In the genomic region with DNA sequence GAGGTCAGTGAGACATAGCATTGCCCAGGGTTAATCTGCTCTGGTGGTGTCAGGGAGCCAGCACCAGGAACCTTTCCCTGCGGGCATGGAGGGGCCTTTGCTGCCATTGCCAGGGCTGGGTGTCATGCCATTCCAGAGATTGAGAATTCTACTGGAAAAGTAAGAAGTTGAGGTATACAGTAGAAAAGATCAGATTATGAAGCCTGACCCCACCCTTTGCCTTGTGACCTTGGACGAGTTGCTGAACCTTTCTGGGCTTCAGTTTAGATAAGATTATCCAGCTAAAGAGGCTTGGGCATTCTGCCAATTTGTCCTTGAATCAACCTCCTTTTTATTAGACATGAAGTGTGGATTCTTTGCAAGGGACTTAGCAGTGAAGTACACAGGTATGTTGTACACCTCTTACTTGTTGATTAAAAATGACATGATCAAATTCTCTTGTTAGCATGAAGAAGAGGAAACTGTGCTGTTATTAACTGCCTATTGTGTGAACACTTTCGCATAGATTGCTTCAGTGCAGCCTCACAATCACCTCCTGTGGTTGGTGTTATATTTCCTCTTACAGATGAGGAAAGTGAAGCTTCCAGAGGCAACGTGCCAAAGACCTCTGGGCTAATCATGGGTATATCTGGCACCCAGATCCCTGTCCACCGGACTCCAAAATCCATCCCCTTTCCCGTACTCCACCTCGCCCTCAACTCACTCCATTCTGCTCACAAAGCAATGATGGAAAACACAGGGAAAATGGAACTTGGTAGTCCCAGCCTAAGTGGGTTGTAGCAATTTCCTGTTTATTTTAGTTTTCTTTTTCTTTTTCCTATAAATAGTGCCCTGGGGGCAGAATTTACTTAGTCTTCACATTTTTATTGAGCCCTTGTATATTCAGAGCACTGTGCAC, we compare ENCODE assay signal across 10 cellular contexts.
DNase-seq lines count a peak whose midpoint lies in the region; ATAC-seq, FAIRE-seq and TF ChIP-seq lines count a peak whose summit lies in the region.
"Had no signal": no experiment of that assay in that cellular context is flagged by ENCODE, and none has a peak within 500 bp of the region (broad histone marks: within the 10 kb centered on the region; RNA-seq: fewer than 3 reads in every experiment).

No MANE protein-coding gene starts in this region.

- H3K4me1 ChIP-seq in Caco-2, result peaks cover 59% of the 10 kb centered on the region
- peaks cover 6 to 7% of the 10 kb centered on the region in 2 donors for H3K4me1 ChIP-seq in kidney (ENCODE audit: control insufficient read depth in 1 of 2, insufficient read depth in 1 of 2, low read depth in 1 of 2, low read length in 2 of 2)
- peaks cover 3 to 7% of the 10 kb centered on the region in 2 donors for H3K4me1 ChIP-seq in gastrocnemius medialis

- H3K27ac ChIP-seq in kidney (ENCODE audit: low read depth in 2 of 2, low read length in 2 of 2) (no peak overlapping the region), gastrocnemius medialis (no peak overlapping the region)

- in situ Hi-C loops in gastrocnemius medialis (cut with MboI; ENCODE audit: low sequenced_read_pairs in 4 of 4), result no loop called here

- no peaks in the 10 kb centered on the region for H3K27me3 ChIP-seq in Caco-2 (replicated peaks; ENCODE audit: control insufficient read depth, insufficient read depth, low read length)
- H3K27me3 ChIP-seq in gastrocnemius medialis, result no peaks in the 10 kb centered on the region

- no peak for FAIRE-seq in kidney (lab: Jason Lieb, UNC)

- TF ChIP-seq POLR2A in gastrocnemius medialis (IDR thresholded peaks at IDR 0.05), result no peak

- no peaks in the 10 kb centered on the region for H3K36me3 ChIP-seq in Caco-2 (ENCODE audit: control insufficient read depth, insufficient read depth, low read length)
- H3K36me3 ChIP-seq in kidney (ENCODE audit: control insufficient read depth in 1 of 2, insufficient read depth in 2 of 2, low read length in 2 of 2), result no peaks in the 10 kb centered on the region
- no peaks in the 10 kb centered on the region for H3K36me3 ChIP-seq in gastrocnemius medialis

- CTCF ChIA-PET in Caco-2 (lab: Charles Lee), result no interaction called here

- peak in 1 of 2 experiments; percentile 40 for DNase-seq in Caco-2
- peak; percentile 39 for DNase-seq in LNCaP clone FGC (ENCODE audit: low read depth)
- peak; percentile 39 for DNase-seq in SKM-1 treated with dmso at 0.1 percent for 144 hours (lab: John Stamatoyannopoulos, UW; ENCODE audit: unreplicated experiment)
- DNase-seq in kidney, result peak; percentile 27
- no peak for DNase-seq in gastrocnemius medialis
- no peak for DNase-seq in putamen (ENCODE audit: low spot score)
- DNase-seq in activated naive CD8-positive, alpha-beta T cell treated with anti-CD3 and anti-CD28 coated beads, Interleukin-2, amount 50 U/mL, for 24 hours, result no peak
- no peak for DNase-seq in T-helper 2 cell treated with Interferon-gamma antibody and Interleukin-4, amounts not matched to agents 5 μg/mL and 100 μg/mL, for 36 hours (ENCODE audit: low spot score)
- DNase-seq: activated T-cell treated with anti-CD3 and anti-CD28 coated beads, Interleukin-2, amount 50 U/mL, for 48 hours; NCI-H526 treated with DMSO at 0.1 percent for 48 hours had no signal

- H3K9me3 Mint-ChIP-seq in Caco-2 (ENCODE audit: unreplicated experiment), result peaks cover 18% of the 10 kb centered on the region
- no peaks in the 10 kb centered on the region for H3K9me3 Mint-ChIP-seq in activated naive CD8-positive, alpha-beta T cell treated with anti-CD3 and anti-CD28 coated beads, Interleukin-2, amount 50 U/mL, for 24 hours
- no peaks in the 10 kb centered on the region for H3K9me3 Mint-ChIP-seq in T-helper 2 cell treated with Interferon-gamma antibody and Interleukin-4, amounts not matched to agents 5 μg/mL and 100 μg/mL, for 36 hours

- H3K36me3 Mint-ChIP-seq in Caco-2 (ENCODE audit: insufficient read depth, unreplicated experiment), result peaks cover 21% of the 10 kb centered on the region
- H3K36me3 Mint-ChIP-seq in activated naive CD8-positive, alpha-beta T cell treated with anti-CD3 and anti-CD28 coated beads, Interleukin-2, amount 50 U/mL, for 24 hours (ENCODE audit: low read depth), result peaks cover 3% of the 10 kb centered on the region
- H3K36me3 Mint-ChIP-seq in T-helper 2 cell treated with Interferon-gamma antibody and Interleukin-4, amounts not matched to agents 5 μg/mL and 100 μg/mL, for 36 hours (ENCODE audit: low read depth), result no peaks in the 10 kb centered on the region

- TSS peak; percentile 88 for BruUV-seq in Caco-2 (replicated peaks; lab: Mats Ljungman, UMichigan)

- no peaks in the 10 kb centered on the region for H3K9me3 ChIP-seq in Caco-2
- H3K9me3 ChIP-seq in kidney (ENCODE audit: control insufficient read depth in 1 of 2, low read length in 2 of 2), result no peaks in the 10 kb centered on the region
- no peaks in the 10 kb centered on the region for H3K9me3 ChIP-seq in gastrocnemius medialis

- intact Hi-C loops in Caco-2 (cut with micrococcal nuclease; ENCODE audit: unreplicated experiment) (loop anchor here (5.0 kb wide), 2 partner anchors 137 to 143 kb away; no protein-coding TSS in a partner anchor), kidney (cut with DNase I) (no loop called here), gastrocnemius medialis (cut with DNase I; ENCODE audit: low total_unique reads) (no loop called here)

- peak overlapping the region; percentile 72 for H3K4me3 Mint-ChIP-seq in Caco-2 (ENCODE audit: unreplicated experiment)
- H3K4me3 Mint-ChIP-seq in activated naive CD8-positive, alpha-beta T cell treated with anti-CD3 and anti-CD28 coated beads, Interleukin-2, amount 50 U/mL, for 24 hours, result no peak overlapping the region
- H3K4me3 Mint-ChIP-seq in T-helper 2 cell treated with Interferon-gamma antibody and Interleukin-4, amounts not matched to agents 5 μg/mL and 100 μg/mL, for 36 hours, result no peak overlapping the region

- H3K9ac ChIP-seq in kidney (ENCODE audit: low read length in 2 of 2), result no peak overlapping the region

- peak overlapping the region; percentile 99 for H3K27ac Mint-ChIP-seq in Caco-2 (ENCODE audit: unreplicated experiment)
- H3K27ac Mint-ChIP-seq in activated naive CD8-positive, alpha-beta T cell treated with anti-CD3 and anti-CD28 coated beads, Interleukin-2, amount 50 U/mL, for 24 hours, result no peak overlapping the region
- H3K27ac Mint-ChIP-seq in T-helper 2 cell treated with Interferon-gamma antibody and Interleukin-4, amounts not matched to agents 5 μg/mL and 100 μg/mL, for 36 hours, result no peak overlapping the region

- no peaks in the 10 kb centered on the region for H3K27me3 Mint-ChIP-seq in Caco-2 (ENCODE audit: insufficient read depth, unreplicated experiment)
- H3K27me3 Mint-ChIP-seq in activated naive CD8-positive, alpha-beta T cell treated with anti-CD3 and anti-CD28 coated beads, Interleukin-2, amount 50 U/mL, for 24 hours, result no peaks in the 10 kb centered on the region
- H3K27me3 Mint-ChIP-seq in T-helper 2 cell treated with Interferon-gamma antibody and Interleukin-4, amounts not matched to agents 5 μg/mL and 100 μg/mL, for 36 hours (ENCODE audit: low read depth), result no peaks in the 10 kb centered on the region

- peaks cover 42% of the 10 kb centered on the region for H3K4me1 Mint-ChIP-seq in Caco-2 (ENCODE audit: low read depth, unreplicated experiment)
- peaks cover 38% of the 10 kb centered on the region for H3K4me1 Mint-ChIP-seq in activated naive CD8-positive, alpha-beta T cell treated with anti-CD3 and anti-CD28 coated beads, Interleukin-2, amount 50 U/mL, for 24 hours
- H3K4me1 Mint-ChIP-seq in T-helper 2 cell treated with Interferon-gamma antibody and Interleukin-4, amounts not matched to agents 5 μg/mL and 100 μg/mL, for 36 hours (ENCODE audit: low read depth), result peaks cover 5% of the 10 kb centered on the region

- ATAC-seq in gastrocnemius medialis, result no peak
- ATAC-seq in activated naive CD8-positive, alpha-beta T cell treated with anti-CD3 and anti-CD28 coated beads, Interleukin-2, amount 50 U/mL, for 24 hours, result no peak

- TF ChIP-seq CTCF in Caco-2 (IDR thresholded peaks at IDR 0.05; ENCODE audit: insufficient read depth in 1 of 2, low read depth in 1 of 2, low read length in 1 of 2, severe bottlenecking in 1 of 2, unreplicated experiment in 1 of 2) (no peak), LNCaP clone FGC (IDR thresholded peaks at IDR 0.05; ENCODE audit: control insufficient read depth, extremely low read depth, insufficient read depth) (no peak), kidney (IDR thresholded peaks at IDR 0.05; ENCODE audit: borderline replicate concordance, extremely low read depth, insufficient read depth) (no peak), gastrocnemius medialis (IDR thresholded peaks at IDR 0.05 in 4 of 5, conservative IDR thresholded peaks at IDR 0.05 in 1 of 5) (no peak)

- POLR2A ChIA-PET in Caco-2 (lab: Charles Lee), result no interaction called here

- H3K4me3 ChIP-seq in Caco-2 (ENCODE audit: low read depth, low read length), result peak overlapping the region; percentile 9; the same call in 1 of the 2 replicates
- H3K4me3 ChIP-seq in LNCaP clone FGC (ENCODE audit: low read depth, low read length), result no peak overlapping the region
- no peak overlapping the region for H3K4me3 ChIP-seq in kidney (ENCODE audit: low read length in 2 of 2)
- no peak overlapping the region for H3K4me3 ChIP-seq in gastrocnemius medialis

Comparison
In these comparisons a context has a peak if more than half of its experiments do, and no peak if none do; other contexts are left out.
1. DNase-seq: peak in LNCaP clone FGC (single experiment), SKM-1 treated with dmso at 0.1 percent for 144 hours (single experiment) and kidney (single experiment); none in gastrocnemius medialis (0 of 2), putamen (single experiment), activated naive CD8-positive, alpha-beta T cell treated with anti-CD3 and anti-CD28 coated beads, Interleukin-2, amount 50 U/mL, for 24 hours (single experiment) and T-helper 2 cell treated with Interferon-gamma antibody and Interleukin-4, amounts not matched to agents 5 μg/mL and 100 μg/mL, for 36 hours (single experiment).